15 cellular contexts compared by ENCODE assay signal in genomic region chr14:105064001-105064400, GRCh38. TPM values are rescaled to one million over a fixed set of nuclear protein-coding genes. Genes with fewer than 3 reads are reported as not detected.
DNase-seq lines count a peak whose midpoint lies in the region; ATAC-seq and TF ChIP-seq lines count a peak whose summit lies in the region.
"Had no signal": no experiment of that assay in that cellular context is flagged by ENCODE, and none has a peak within 500 bp of the region (broad histone marks: within the 10 kb centered on the region; RNA-seq: fewer than 3 reads in every experiment).

No MANE protein-coding gene starts in this region.

- H3K4me1 ChIP-seq in lower lobe of right lung: peaks cover 75% of the 10 kb centered on the region
- peaks cover 0 to 37% (median 16%) of the 10 kb centered on the region in 4 donors for H3K4me1 ChIP-seq in tibial nerve

- H3K36me3 ChIP-seq in lower lobe of right lung (no peaks in the 10 kb centered on the region), tibial nerve (no peaks in the 10 kb centered on the region)
- H3K36me3 ChIP-seq: adrenal gland had no signal

- H3K4me1 Mint-ChIP-seq in activated naive CD4-positive, alpha-beta T cell treated with anti-CD3 and anti-CD28 coated beads, Interleukin-2, amount 10 ng/mL, durations not matched to agents 7 days and 5 days: peaks cover 93% of the 10 kb centered on the region
- H3K4me1 Mint-ChIP-seq in activated CD8-positive, alpha-beta T cell treated with anti-CD3 and anti-CD28 coated beads for 36 hours (ENCODE audit: low read depth): peaks cover 64% of the 10 kb centered on the region
- peaks cover 8% of the 10 kb centered on the region for H3K4me1 Mint-ChIP-seq in HFFc6 (ENCODE audit: low read depth)

- 87 to 89% methylated on average over 10 of the region's 10 CpGs for WGBS in tibial nerve, 2 donors

- H3K27me3 Mint-ChIP-seq in activated naive CD4-positive, alpha-beta T cell treated with anti-CD3 and anti-CD28 coated beads, Interleukin-2, amount 10 ng/mL, durations not matched to agents 7 days and 5 days: no peaks in the 10 kb centered on the region
- H3K27me3 Mint-ChIP-seq in activated CD8-positive, alpha-beta T cell treated with anti-CD3 and anti-CD28 coated beads for 36 hours: no peaks in the 10 kb centered on the region
- peaks cover 4% of the 10 kb centered on the region for H3K27me3 Mint-ChIP-seq in HFFc6 (ENCODE audit: insufficient read depth)

- no peaks in the 10 kb centered on the region for H3K9me3 Mint-ChIP-seq in activated naive CD4-positive, alpha-beta T cell treated with anti-CD3 and anti-CD28 coated beads, Interleukin-2, amount 10 ng/mL, durations not matched to agents 7 days and 5 days
- H3K9me3 Mint-ChIP-seq in activated CD8-positive, alpha-beta T cell treated with anti-CD3 and anti-CD28 coated beads for 36 hours: no peaks in the 10 kb centered on the region
- H3K9me3 Mint-ChIP-seq in HFFc6: no peaks in the 10 kb centered on the region

- intact Hi-C loops in activated CD8-positive, alpha-beta T cell treated with anti-CD3 and anti-CD28 coated beads for 36 hours (cut with micrococcal nuclease): no loop called here
- intact Hi-C loops in lower lobe of right lung (cut with DNase I): no loop called here

- POLR2A ChIA-PET in activated CD8-positive, alpha-beta T cell treated with anti-CD3 and anti-CD28 coated beads for 36 hours (lab: Charles Lee): interaction anchor here (0.6 to 3.4 kb wide), 3 partner anchors 11 to 257 kb away, joined by 3 to 26 read pairs (median 3); no protein-coding TSS in a partner anchor

- H3K36me3 Mint-ChIP-seq in activated naive CD4-positive, alpha-beta T cell treated with anti-CD3 and anti-CD28 coated beads, Interleukin-2, amount 10 ng/mL, durations not matched to agents 7 days and 5 days: peaks cover 32% of the 10 kb centered on the region
- H3K36me3 Mint-ChIP-seq in activated CD8-positive, alpha-beta T cell treated with anti-CD3 and anti-CD28 coated beads for 36 hours (ENCODE audit: low read depth): peaks cover 20% of the 10 kb centered on the region
- no peaks in the 10 kb centered on the region for H3K36me3 Mint-ChIP-seq in HFFc6 (ENCODE audit: low read depth)

- CTCF ChIA-PET in activated naive CD4-positive, alpha-beta T cell treated with anti-CD3 and anti-CD28 coated beads, Interleukin-2, amount 10 ng/mL, durations not matched to agents 7 days and 5 days (lab: Charles Lee): interaction anchor here (1.1 to 10.1 kb wide), 2 partner anchors 12 to 24 kb away, joined by 3 to 111 read pairs; no protein-coding TSS in a partner anchor
- CTCF ChIA-PET in activated CD8-positive, alpha-beta T cell treated with anti-CD3 and anti-CD28 coated beads for 36 hours (lab: Charles Lee): interaction anchor here (0.8 to 10.0 kb wide), 5 partner anchors 12 to 26 kb away, joined by 3 to 72 read pairs (median 5); no protein-coding TSS in a partner anchor

- no peak for ATAC-seq in activated CD8-positive, alpha-beta T cell treated with anti-CD3 and anti-CD28 coated beads for 36 hours
- ATAC-seq in lower lobe of right lung: no peak
- no peak for ATAC-seq in HG03521 (IDR thresholded peaks at IDR 0.05; ENCODE audit: unreplicated experiment)
- ATAC-seq: activated CD4-positive, CD25-positive, alpha-beta regulatory T cell treated with anti-CD3 and anti-CD28 coated beads, Interleukin-2, amount 50 U/mL, for 24 hours had no signal

- DNase-seq in activated naive CD4-positive, alpha-beta T cell treated with anti-CD3 and anti-CD28 coated beads, Interleukin-2, amount 10 ng/mL, durations not matched to agents 7 days and 5 days: no peak
- DNase-seq in activated naive CD4-positive, alpha-beta T cell treated with Interleukin-2 at 50 U/mL for 16 hours: no peak
- no peak for DNase-seq in activated CD8-positive, alpha-beta T cell treated with anti-CD3 and anti-CD28 coated beads for 36 hours
- DNase-seq in lower lobe of right lung (no peak), tibial nerve (ENCODE audit: low spot score in 2 of 2) (no peak), HFFc6 (no peak), NCI-H1417 (lab: John Stamatoyannopoulos, UW) (no peak)
- DNase-seq: dermis blood vessel endothelial cell, IMR-90, NCI-H1694 treated with DMSO at 0.1 percent for 48 hours had no signal

- H3K4me3 Mint-ChIP-seq in activated naive CD4-positive, alpha-beta T cell treated with anti-CD3 and anti-CD28 coated beads, Interleukin-2, amount 10 ng/mL, durations not matched to agents 7 days and 5 days: peak overlapping the region; percentile 83
- peak overlapping the region; percentile 86 for H3K4me3 Mint-ChIP-seq in activated CD8-positive, alpha-beta T cell treated with anti-CD3 and anti-CD28 coated beads for 36 hours
- H3K4me3 Mint-ChIP-seq in HFFc6: no peak overlapping the region

- H3K27ac ChIP-seq in lower lobe of right lung (peak overlapping the region; percentile 24), tibial nerve (peak overlapping the region in 3 of 4 donors; percentile 9 to 86 (median 52))

- peaks cover 5% of the 10 kb centered on the region for H3K27me3 ChIP-seq in lower lobe of right lung (ENCODE audit: low read depth)
- peaks cover 0 to 37% of the 10 kb centered on the region in 2 donors for H3K27me3 ChIP-seq in tibial nerve

- H3K9me3 ChIP-seq in lower lobe of right lung: no peaks in the 10 kb centered on the region
- no peaks in the 10 kb centered on the region for H3K9me3 ChIP-seq in tibial nerve
- H3K9me3 ChIP-seq: adrenal gland had no signal

- no peak for TF ChIP-seq POLR2A in tibial nerve (IDR thresholded peaks at IDR 0.05)

- H3K27ac Mint-ChIP-seq in activated naive CD4-positive, alpha-beta T cell treated with anti-CD3 and anti-CD28 coated beads, Interleukin-2, amount 10 ng/mL, durations not matched to agents 7 days and 5 days: peak overlapping the region; percentile 96
- H3K27ac Mint-ChIP-seq in activated CD8-positive, alpha-beta T cell treated with anti-CD3 and anti-CD28 coated beads for 36 hours: peak overlapping the region; percentile 96
- no peak overlapping the region for H3K27ac Mint-ChIP-seq in HFFc6

- H3K4me3 ChIP-seq in lower lobe of right lung: peak overlapping the region; percentile 46
- H3K4me3 ChIP-seq in tibial nerve: peak overlapping the region in 2 of 4 donors; percentile 36 to 39

- no peak for TF ChIP-seq EP300 in tibial nerve (IDR thresholded peaks at IDR 0.05)

- no peak for TF ChIP-seq CTCF in activated CD8-positive, alpha-beta T cell treated with anti-CD3 and anti-CD28 coated beads for 36 hours (IDR thresholded peaks at IDR 0.05)
- TF ChIP-seq CTCF in lower lobe of right lung (IDR thresholded peaks at IDR 0.05) (no peak), tibial nerve (IDR thresholded peaks at IDR 0.05) (no peak), HFFc6 (IDR thresholded peaks at IDR 0.05) (no peak)

RNA-seq across cellular contexts. Expression of gene GPR132, which starts 1.2 kb away (rescaled TPM):
- 10 to 100 TPM; 15.1 to 16.4 TPM for total RNA-seq in activated CD8-positive, alpha-beta T cell treated with anti-CD3 and anti-CD28 coated beads for 36 hours
- total RNA-seq in lower lobe of right lung (7.2 TPM), tibial nerve (1 to 10 TPM; 1.5 to 7.7 (median 5.4) TPM)
- under 1 TPM in 2 of 6 experiments, not detected in 4; 0.05 to 0.14 TPM for total RNA-seq in HFFc6 (2021; fragmentation: NEBNext Ultra II Directional; extraction: Animal tissue kit (Norgen Biotek cat#: 25700))
- total RNA-seq: fibroblast of villous mesenchyme, SK-MEL-5 had no signal

RNA-seq across cellular contexts. Expression of gene CDCA4, which starts 43.1 kb away (rescaled TPM):
- total RNA-seq in activated CD8-positive, alpha-beta T cell treated with anti-CD3 and anti-CD28 coated beads for 36 hours: 10 to 100 TPM; 59.4 to 63.5 TPM
- total RNA-seq in lower lobe of right lung: 6.9 TPM
- total RNA-seq in tibial nerve: 1 to 10 TPM; 5.7 to 8.5 (median 6.7) TPM
- 10 to 100 TPM; 11.6 to 20.3 (median 18.4) TPM for total RNA-seq in HFFc6 (2021; fragmentation: NEBNext Ultra II Directional; extraction: Animal tissue kit (Norgen Biotek cat#: 25700))
